24 cellular contexts compared by ENCODE assay signal in the genomic region with DNA sequence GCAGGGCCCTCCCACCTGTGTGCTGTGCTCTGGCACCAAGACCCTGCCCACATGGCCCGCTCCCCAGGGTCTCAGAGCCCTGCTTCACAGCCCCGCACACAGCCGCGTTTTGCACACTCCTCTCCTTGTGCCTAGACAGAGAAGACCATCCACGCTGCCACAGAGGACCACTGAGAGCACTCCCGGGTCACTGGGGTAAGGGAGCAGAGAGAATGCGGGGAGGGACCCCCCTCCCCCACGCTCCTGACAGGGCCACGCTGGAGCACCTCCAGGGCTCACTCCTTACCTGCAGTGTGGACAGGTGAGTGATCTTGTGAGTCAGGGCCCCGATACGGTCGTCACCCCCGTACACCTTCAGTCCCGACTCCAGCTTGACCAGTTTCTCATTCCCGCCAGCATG. TPM values are rescaled to one million over a fixed set of nuclear protein-coding genes. Genes with fewer than 3 reads are reported as not detected.
DNase-seq lines count a peak whose midpoint lies in the region; ATAC-seq, FAIRE-seq and TF ChIP-seq lines count a peak whose summit lies in the region.
"Had no signal": no experiment of that assay in that cellular context is flagged by ENCODE, and none has a peak within 500 bp of the region (broad histone marks: within the 10 kb centered on the region; RNA-seq: fewer than 3 reads in every experiment).

No MANE protein-coding gene starts in this region.

- TF ChIP-seq POLR2A in spleen (IDR thresholded peaks at IDR 0.05) = no peak

- peak overlapping the region; percentile 51 to 69 for H3K27ac Mint-ChIP-seq in activated naive CD4-positive, alpha-beta T cell treated with anti-CD3 and anti-CD28 coated beads, Interleukin-2, amount 50 U/mL, for 72 hours
- H3K27ac Mint-ChIP-seq in activated B cell treated with CpG ODN at 0.5 μM for 24 hours (peak overlapping the region; percentile 7), glutamatergic neuron (ENCODE audit: unreplicated experiment) (peak overlapping the region; percentile 52)
- H3K27ac Mint-ChIP-seq: CD4-positive, alpha-beta T cell had no signal

- no peaks in the 10 kb centered on the region for H3K36me3 Mint-ChIP-seq in activated naive CD4-positive, alpha-beta T cell treated with anti-CD3 and anti-CD28 coated beads, Interleukin-2, amount 50 U/mL, for 72 hours
- peaks cover 36% of the 10 kb centered on the region for H3K36me3 Mint-ChIP-seq in activated B cell treated with CpG ODN at 0.5 μM for 24 hours (ENCODE audit: low read depth)
- no peaks in the 10 kb centered on the region for H3K36me3 Mint-ChIP-seq in glutamatergic neuron (ENCODE audit: unreplicated experiment)

- POLR2A ChIA-PET in activated B cell treated with CpG ODN at 0.5 μM for 24 hours (lab: Charles Lee) = no interaction called here

- H3K27me3 Mint-ChIP-seq in activated B cell treated with CpG ODN at 0.5 μM for 24 hours = no peaks in the 10 kb centered on the region
- peaks cover 3% of the 10 kb centered on the region for H3K27me3 Mint-ChIP-seq in glutamatergic neuron (ENCODE audit: unreplicated experiment)
- H3K27me3 Mint-ChIP-seq: CD4-positive, alpha-beta T cell had no signal

- H3K4me3 Mint-ChIP-seq in activated B cell treated with CpG ODN at 0.5 μM for 24 hours (no peak overlapping the region), glutamatergic neuron (ENCODE audit: unreplicated experiment) (peak overlapping the region; percentile 42)
- H3K4me3 Mint-ChIP-seq: CD4-positive, alpha-beta T cell had no signal

- H3K27me3 ChIP-seq in spleen (replicated peaks in 1 of 7) = no peaks in the 10 kb centered on the region

- ATAC-seq in activated naive CD4-positive, alpha-beta T cell treated with anti-CD3 and anti-CD28 coated beads, Interleukin-2, amount 50 U/mL, for 72 hours = no peak
- ATAC-seq in activated B cell treated with CpG ODN at 0.5 μM for 24 hours (ENCODE audit: low read depth) = no peak
- ATAC-seq in HG03097 (IDR thresholded peaks at IDR 0.05; ENCODE audit: low FRiP score, unreplicated experiment) = no peak

- TF ChIP-seq CTCF in activated B cell treated with CpG ODN at 0.5 μM for 24 hours (IDR thresholded peaks at IDR 0.05) (no peak), glutamatergic neuron (IDR thresholded peaks at IDR 0.05; ENCODE audit: partially characterized antibody, unreplicated experiment) (no peak), spleen (IDR thresholded peaks at IDR 0.05 in 8 of 11, conservative IDR thresholded peaks at IDR 0.05 in 3 of 11) (no peak)

- peaks cover 0 to 85% (median 72%) of the 10 kb centered on the region in 6 donors for H3K36me3 ChIP-seq in spleen

- no peaks in the 10 kb centered on the region for H3K9me3 ChIP-seq in spleen
- H3K9me3 ChIP-seq: HAP-1 had no signal

- 94 to 97% (median 95%) methylated on average over 15 of the region's 15 CpGs for WGBS in spleen, 5 donors

- H3K4me1 ChIP-seq in spleen = peaks cover 1 to 26% (median 11%) of the 10 kb centered on the region in 6 donors
- H3K4me1 ChIP-seq: HAP-1 had no signal

- no peak overlapping the region for H3K4me3 ChIP-seq in spleen
- H3K4me3 ChIP-seq: GM23248, HAP-1 had no signal

- CTCF ChIA-PET in activated B cell treated with CpG ODN at 0.5 μM for 24 hours (lab: Charles Lee) = no interaction called here

- no peaks in the 10 kb centered on the region for H3K9me3 Mint-ChIP-seq in activated naive CD4-positive, alpha-beta T cell treated with anti-CD3 and anti-CD28 coated beads, Interleukin-2, amount 50 U/mL, for 72 hours
- H3K9me3 Mint-ChIP-seq in activated B cell treated with CpG ODN at 0.5 μM for 24 hours (no peaks in the 10 kb centered on the region), glutamatergic neuron (ENCODE audit: unreplicated experiment) (peaks cover 3% of the 10 kb centered on the region)
- H3K9me3 Mint-ChIP-seq: CD4-positive, alpha-beta T cell had no signal

- intact Hi-C loops in activated B cell treated with CpG ODN at 0.5 μM for 24 hours (cut with micrococcal nuclease) (no loop called here), spleen (cut with DNase I; ENCODE audit: low total_unique reads) (no loop called here)

- FAIRE-seq in frontal cortex (lab: Jason Lieb, UNC) = no peak
- FAIRE-seq: A204.1, GM12892, GM18507, HTR-8/SVneo had no signal

- peaks cover 7% of the 10 kb centered on the region for H3K4me1 Mint-ChIP-seq in activated B cell treated with CpG ODN at 0.5 μM for 24 hours
- H3K4me1 Mint-ChIP-seq in glutamatergic neuron (ENCODE audit: low read depth, unreplicated experiment) = peaks cover 7% of the 10 kb centered on the region

- H3K27ac ChIP-seq in spleen = no peak overlapping the region
- H3K27ac ChIP-seq: C4-2B, GM23248 had no signal

- DNase-seq in activated naive CD4-positive, alpha-beta T cell treated with anti-CD3 and anti-CD28 coated beads, Interleukin-2, amount 50 U/mL, for 72 hours (ENCODE audit: low spot score in 2 of 2) = no peak
- DNase-seq in activated naive CD4-positive, alpha-beta T cell treated with anti-CD3 and anti-CD28 coated beads, Interleukin-2, amount 50 U/mL, for 16 hours = no peak
- DNase-seq in activated B cell treated with CpG ODN at 0.5 μM for 24 hours (no peak), glutamatergic neuron (no peak), spleen (peak; percentile 42), frontal cortex (ENCODE audit: low spot score in 2 of 2) (no peak)
- no peak for DNase-seq in effector CD4-positive, alpha-beta T cell
- DNase-seq: AML-193; CD4-positive, alpha-beta T cell; DMS153; DMS79; GDM1; GM23248; IMR-90 had no signal

RNA-seq across cellular contexts. Expression of a gene that starts 7.0 kb away (rescaled TPM):
- total RNA-seq in activated naive CD4-positive, alpha-beta T cell treated with anti-CD3 and anti-CD28 coated beads, Interleukin-2, amount 50 U/mL, for 72 hours = 10 to 100 TPM; 31.7 to 65.6 TPM
- total RNA-seq in activated B cell treated with CpG ODN at 0.5 μM for 24 hours (19.0 and 19.5 TPM in 2 replicates), glutamatergic neuron (ENCODE audit: unreplicated experiment) (99.6 TPM), spleen (10 to 100 TPM; 42.4 to 60.4 (median 49.1) TPM), frontal cortex (51.8 TPM)
- polyA plus RNA-seq in spleen = 10 to 100 TPM; 33.6 to 76.6 (median 41.0) TPM

RNA-seq across cellular contexts. Expression of a gene that starts 7.4 kb away (rescaled TPM):
- 10 to 100 TPM; 11.9 to 13.0 TPM for total RNA-seq in activated naive CD4-positive, alpha-beta T cell treated with anti-CD3 and anti-CD28 coated beads, Interleukin-2, amount 50 U/mL, for 72 hours
- 10.2 and 10.4 TPM in 2 replicates for total RNA-seq in activated B cell treated with CpG ODN at 0.5 μM for 24 hours
- 26.5 TPM for total RNA-seq in glutamatergic neuron (ENCODE audit: unreplicated experiment)
- 10 to 100 TPM in 6 of 7 donors, 1 to 10 TPM in 1; 9.5 to 34.9 (median 17.7) TPM for total RNA-seq in spleen
- polyA plus RNA-seq in spleen = 10 to 100 TPM; 13.8 to 23.1 (median 15.4) TPM
- total RNA-seq in frontal cortex = 64.0 TPM

RNA-seq across cellular contexts. Expression of a gene that starts 26.1 kb away (rescaled TPM):
- total RNA-seq in activated naive CD4-positive, alpha-beta T cell treated with anti-CD3 and anti-CD28 coated beads, Interleukin-2, amount 50 U/mL, for 72 hours = not detected
- total RNA-seq in activated B cell treated with CpG ODN at 0.5 μM for 24 hours (not detected in 2 replicates), glutamatergic neuron (ENCODE audit: unreplicated experiment) (0.39 TPM), spleen (under 1 TPM in 5 of 7 donors, not detected in 2; 0.21 to 0.63 (median 0.39) TPM), frontal cortex (under 0.01 TPM)
- under 1 TPM; 0.14 to 0.19 (median 0.17) TPM for polyA plus RNA-seq in spleen
- total RNA-seq: Daoy, GM23248, H4, IMR-90 had no signal
- polyA plus RNA-seq: BJ, GM23248, IMR-90 had no signal

RNA-seq across cellular contexts. Expression of a gene that starts 36.9 kb away (rescaled TPM):
- 10 to 100 TPM; 41.0 to 48.3 TPM for total RNA-seq in activated naive CD4-positive, alpha-beta T cell treated with anti-CD3 and anti-CD28 coated beads, Interleukin-2, amount 50 U/mL, for 72 hours
- 53.7 and 54.2 TPM in 2 replicates for total RNA-seq in activated B cell treated with CpG ODN at 0.5 μM for 24 hours
- 66.1 TPM for total RNA-seq in glutamatergic neuron (ENCODE audit: unreplicated experiment)
- 100 to 1,000 TPM in 1 of 7 donors, 10 to 100 TPM in 6; 37.5 to 103 (median 44.6) TPM for total RNA-seq in spleen
- polyA plus RNA-seq in spleen = 10 to 100 TPM; 61.9 to 84.3 (median 79.3) TPM
- 37.9 TPM for total RNA-seq in frontal cortex

RNA-seq across cellular contexts. Expression of a gene that starts 37.2 kb away (rescaled TPM):
- total RNA-seq in activated naive CD4-positive, alpha-beta T cell treated with anti-CD3 and anti-CD28 coated beads, Interleukin-2, amount 50 U/mL, for 72 hours = 10 to 100 TPM; 19.1 to 29.2 TPM
- total RNA-seq in activated B cell treated with CpG ODN at 0.5 μM for 24 hours (36.4 and 40.3 TPM in 2 replicates), glutamatergic neuron (ENCODE audit: unreplicated experiment) (80.4 TPM), spleen (100 to 1,000 TPM in 2 of 7 donors, 10 to 100 TPM in 5; 41.4 to 114 (median 65.3) TPM), frontal cortex (57.9 TPM)
- 100 to 1,000 TPM; 111 to 266 (median 204) TPM for polyA plus RNA-seq in spleen

Comparison
In these comparisons a context has a peak if more than half of its experiments do, and no peak if none do; other contexts are left out.
1. H3K27ac Mint-ChIP-seq: peak in every context shown above with its lines; median percentile 60 in activated naive CD4-positive, alpha-beta T cell treated with anti-CD3 and anti-CD28 coated beads, Interleukin-2, amount 50 U/mL, for 72 hours; 52 in glutamatergic neuron; 7 in activated B cell treated with CpG ODN at 0.5 μM for 24 hours.